8 cellular contexts compared by ENCODE assay signal in the genomic region with DNA sequence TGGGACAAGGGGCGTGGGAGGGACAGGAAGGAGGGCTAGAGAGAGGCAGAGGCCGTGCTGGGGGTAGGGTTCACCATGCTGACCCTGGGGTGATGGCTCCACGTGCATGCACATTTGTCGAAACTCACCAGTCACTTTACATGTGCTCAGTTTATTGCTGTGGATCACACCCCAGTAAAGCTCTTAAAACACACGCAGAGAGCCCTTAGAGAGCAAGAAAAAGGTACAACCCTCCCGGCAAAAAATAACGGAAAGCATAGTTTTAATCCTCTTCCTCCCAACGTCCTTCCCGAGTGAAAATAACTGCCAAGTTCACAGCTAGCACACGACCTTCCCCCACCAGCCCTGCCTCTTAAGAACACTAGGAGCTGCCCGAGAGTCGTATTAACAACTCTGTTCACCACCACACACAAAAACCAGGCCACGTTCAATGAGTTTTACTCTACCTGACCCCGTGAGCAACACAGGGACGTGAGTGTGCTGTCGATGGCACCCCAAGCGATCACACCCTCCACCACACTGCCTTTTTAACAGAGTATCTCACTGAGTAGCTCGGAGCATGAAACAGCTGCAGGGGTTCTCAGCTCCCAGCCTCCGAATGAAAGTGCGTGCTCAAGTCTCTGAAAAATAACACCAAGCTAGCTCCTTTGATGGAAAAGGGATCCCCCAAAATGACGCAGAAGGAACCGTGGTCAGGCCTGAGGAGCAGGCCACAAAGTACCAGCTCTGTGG. TPM values are rescaled to one million over a fixed set of nuclear protein-coding genes. Genes with fewer than 3 reads are reported as not detected.
DNase-seq lines count a peak whose midpoint lies in the region; ATAC-seq and TF ChIP-seq lines count a peak whose summit lies in the region.

No MANE protein-coding gene starts in this region.

- H3K4me3 ChIP-seq in fibroblast of the aortic adventitia (ENCODE audit: low read depth, low read length), result no peak overlapping the region

- in situ Hi-C loops in G401 (cut with HindIII; ENCODE audit: low sequenced_read_pairs), result no loop called here

- H3K27ac Mint-ChIP-seq in progenitor cell of endocrine pancreas (peak overlapping the region; percentile 4), endothelial cell (ENCODE audit: unreplicated experiment) (no peak overlapping the region)

- DNase-seq in G401 (ENCODE audit: low spot score), result peak; percentile 78
- DNase-seq in UCSD-AML1 (lab: John Stamatoyannopoulos, UW; ENCODE audit: unreplicated experiment), result peak; percentile 57
- DNase-seq in fibroblast of the aortic adventitia (ENCODE audit: low read depth), result peak; percentile 78
- DNase-seq in progenitor cell of endocrine pancreas (ENCODE audit: low spot score, unreplicated experiment), result no peak
- DNase-seq in OCI-M2 (lab: John Stamatoyannopoulos, UW; ENCODE audit: unreplicated experiment), result no peak
- no peak for DNase-seq in endothelial cell (ENCODE audit: low spot score)

- H3K36me3 Mint-ChIP-seq in progenitor cell of endocrine pancreas (ENCODE audit: insufficient read depth) (no peaks in the 10 kb centered on the region), endothelial cell (ENCODE audit: low read depth, unreplicated experiment) (peaks cover 4% of the 10 kb centered on the region)

- TF ChIP-seq CTCF in fibroblast of the aortic adventitia (IDR thresholded peaks at IDR 0.05; ENCODE audit: insufficient read depth, low read length) (peak; percentile 88), progenitor cell of endocrine pancreas (IDR thresholded peaks at IDR 0.05; ENCODE audit: unreplicated experiment) (peak; percentile 45), endothelial cell (IDR thresholded peaks at IDR 0.05; ENCODE audit: unreplicated experiment) (no peak)

- peaks cover 20% of the 10 kb centered on the region for H3K4me1 Mint-ChIP-seq in progenitor cell of endocrine pancreas (ENCODE audit: low read depth)
- peaks cover 24% of the 10 kb centered on the region for H3K4me1 Mint-ChIP-seq in endothelial cell (ENCODE audit: unreplicated experiment)

- no peaks in the 10 kb centered on the region for H3K9me3 Mint-ChIP-seq in progenitor cell of endocrine pancreas (ENCODE audit: low read depth)
- H3K9me3 Mint-ChIP-seq in endothelial cell (ENCODE audit: unreplicated experiment), result no peaks in the 10 kb centered on the region

- H3K4me3 Mint-ChIP-seq in progenitor cell of endocrine pancreas (ENCODE audit: low read depth) (no peak overlapping the region), endothelial cell (ENCODE audit: unreplicated experiment) (no peak overlapping the region)

- H3K27me3 Mint-ChIP-seq in progenitor cell of endocrine pancreas (no peaks in the 10 kb centered on the region), endothelial cell (ENCODE audit: unreplicated experiment) (peaks cover 4% of the 10 kb centered on the region)

- ATAC-seq in GM18870 (IDR thresholded peaks at IDR 0.05; ENCODE audit: unreplicated experiment) (no peak), HG03095 (IDR thresholded peaks at IDR 0.05; ENCODE audit: unreplicated experiment) (no peak)

RNA-seq across cellular contexts. Expression of gene TAF4, which starts 39.7 kb away (rescaled TPM):
- 8.2 and 13.8 TPM in 2 replicates for total RNA-seq in G401 (2014; rRNA removed; shearing (Covaris generic))
- total RNA-seq in fibroblast of the aortic adventitia (ENCODE audit: low replicate concordance), result 2.9 and 5.4 TPM in 2 replicates
- 34.7 and 35.9 TPM in 2 replicates for total RNA-seq in progenitor cell of endocrine pancreas
- total RNA-seq in endothelial cell (ENCODE audit: unreplicated experiment), result 14.2 TPM

Comparison
In these comparisons a context has a peak if more than half of its experiments do, and no peak if none do; other contexts are left out.
1. DNase-seq: peak in G401 (single experiment), UCSD-AML1 (single experiment) and fibroblast of the aortic adventitia (single experiment); none in progenitor cell of endocrine pancreas (single experiment), OCI-M2 (single experiment) and endothelial cell (single experiment).